38 cellular contexts compared by ENCODE assay signal in the genomic region with DNA sequence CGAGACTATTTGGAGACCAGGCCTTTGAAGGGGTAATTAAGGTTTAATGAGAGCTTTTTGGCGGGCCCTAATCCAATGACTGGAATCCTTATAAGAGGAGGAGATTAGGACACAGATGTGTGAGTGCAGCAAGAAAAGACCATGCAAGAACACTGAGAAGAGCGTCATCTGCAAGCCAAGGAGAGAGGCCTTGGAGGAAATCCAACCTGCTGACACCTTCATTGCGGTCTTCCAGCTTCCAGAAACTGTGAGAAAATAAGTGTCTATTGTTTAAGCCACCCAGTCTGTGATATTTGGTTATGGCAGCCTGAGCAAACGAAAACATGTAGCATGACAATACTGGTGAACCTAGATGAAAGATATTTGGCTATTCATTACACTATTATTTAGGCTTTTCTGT. TPM values are rescaled to one million over a fixed set of nuclear protein-coding genes. Genes with fewer than 3 reads are reported as not detected.
"Had no signal": no experiment of that assay in that cellular context is flagged by ENCODE, and none has a peak within 500 bp of the region (broad histone marks: within the 10 kb centered on the region; RNA-seq: fewer than 3 reads in every experiment).

No MANE protein-coding gene starts in this region.

- ATAC-seq: activated naive CD4-positive, alpha-beta T cell treated with anti-CD3 and anti-CD28 coated beads, Interleukin-2, amount 50 U/mL, for 72 hours; activated T-cell treated with anti-CD3 and anti-CD28 coated beads, Interleukin-2, amount 50 U/mL, for 4 hours; PC-3; SK-N-SH treated with all-trans-retinoic acid at 6 μM for 48 hours; T-cell had no signal

- H3K4me3 ChIP-seq: adrenal gland, Peyer's patch had no signal

- H3K9me3 ChIP-seq: adrenal gland, Peyer's patch had no signal

- H3K4me2 ChIP-seq: KMS-11 had no signal

- H3K36me3 ChIP-seq: Peyer's patch had no signal

- H3K4me1 ChIP-seq: Peyer's patch had no signal

- DNase-seq: activated B cell treated with CpG ODN at 0.5 μM for 24 hours; activated CD4-positive, alpha-beta memory T cell treated with anti-CD3 and anti-CD28 coated beads for 36 hours; activated CD4-positive, alpha-beta T cell treated with anti-CD3 and anti-CD28 coated beads for 4 hours; activated CD4-positive, alpha-beta T cell treated with anti-CD3 and anti-CD28 coated beads, Interleukin-2, amount 50 U/mL, for 1 hour; activated CD4-positive, CD25-positive, alpha-beta regulatory T cell treated with anti-CD3 and anti-CD28 coated beads, Interleukin-2, amount 50 U/mL, for 72 hours; activated CD8-positive, alpha-beta memory T cell treated with anti-CD3 and anti-CD28 coated beads, Interleukin-2, amount 50 U/mL, for 4 hours; activated gamma-delta T cell treated with Interleukin-2 at 50 U/mL for 16 hours; activated naive CD4-positive, alpha-beta T cell treated with anti-CD3 and anti-CD28 coated beads for 36 hours; activated T-cell treated with anti-CD3 and anti-CD28 coated beads for 4 hours; activated T-cell treated with anti-CD3 and anti-CD28 coated beads, Interleukin-2, amount 50 U/mL, for 4 hours; adrenal gland; caudate nucleus; cerebellar nuclear complex; NCI-H1092 treated with DMSO at 0.1 percent for 48 hours; NCI-H1436; NCI-H1694; NCI-H1930; NCI-H2107; NCI-H2171; NCI-H526; NCI-H748 treated with DMSO at 0.1 percent for 48 hours; NK-92 treated with Interleukin-12 subunit alpha and Interleukin-12 subunit beta, amount 100 ng/mL, for 24 hours; PC-3; Peyer's patch; RPMI8226; SHP77 treated with DMSO at 0.1 percent for 48 hours; T-cell; T-helper 2 cell; T-helper 9 cell had no signal

- H3K27ac Mint-ChIP-seq: activated B cell treated with CpG ODN at 0.5 μM for 24 hours; activated CD4-positive, alpha-beta memory T cell treated with anti-CD3 and anti-CD28 coated beads for 36 hours; activated naive CD4-positive, alpha-beta T cell treated with anti-CD3 and anti-CD28 coated beads for 36 hours; activated naive CD4-positive, alpha-beta T cell treated with anti-CD3 and anti-CD28 coated beads, Interleukin-2, amount 50 U/mL, for 72 hours; activated T-helper 1 cell treated with anti-CD3 and anti-CD28 coated beads, Interleukin-12 subunit alpha, Interleukin-12 subunit beta, Interleukin-2, Interleukin-4 antibody, amounts not matched to agents 30 ng/mL and 10 ng/mL and 1 ng/mL, durations not matched to agents 14 hours and 24 hours and 36 hours; T-cell had no signal

- H3K9ac ChIP-seq: KMS-11 had no signal

- H3K27me3 Mint-ChIP-seq: activated B cell treated with CpG ODN at 0.5 μM for 24 hours; activated CD4-positive, alpha-beta memory T cell treated with anti-CD3 and anti-CD28 coated beads for 36 hours; brain; T-cell had no signal

- H3K27me3 ChIP-seq: adrenal gland, Peyer's patch had no signal

- H3K27ac ChIP-seq: adrenal gland, KMS-11, Peyer's patch, VCaP had no signal

- H3K4me3 Mint-ChIP-seq: activated B cell treated with CpG ODN at 0.5 μM for 24 hours; activated CD4-positive, alpha-beta memory T cell treated with anti-CD3 and anti-CD28 coated beads for 36 hours; activated naive CD4-positive, alpha-beta T cell treated with anti-CD3 and anti-CD28 coated beads for 36 hours; activated T-cell treated with anti-CD3 and anti-CD28 coated beads, Interleukin-2, amount 50 U/mL, for 4 hours; activated T-helper 1 cell treated with anti-CD3 and anti-CD28 coated beads, Interleukin-12 subunit alpha, Interleukin-12 subunit beta, Interleukin-2, Interleukin-4 antibody, amounts not matched to agents 30 ng/mL and 10 ng/mL and 1 ng/mL, durations not matched to agents 14 hours and 24 hours and 36 hours; brain; T-cell had no signal

- H3K4me1 Mint-ChIP-seq: activated B cell treated with CpG ODN at 0.5 μM for 24 hours had no signal

RNA-seq across cellular contexts. Expression of a gene that starts 23.1 kb away (rescaled TPM):
- total RNA-seq: astrocyte, bronchial epithelial cell, SK-MEL-5 had no signal

RNA-seq across cellular contexts. Expression of a gene that starts 27.4 kb away (rescaled TPM):
- total RNA-seq: SK-MEL-5 had no signal
